ENCODE assay signal across 18 cellular contexts in the genomic region with DNA sequence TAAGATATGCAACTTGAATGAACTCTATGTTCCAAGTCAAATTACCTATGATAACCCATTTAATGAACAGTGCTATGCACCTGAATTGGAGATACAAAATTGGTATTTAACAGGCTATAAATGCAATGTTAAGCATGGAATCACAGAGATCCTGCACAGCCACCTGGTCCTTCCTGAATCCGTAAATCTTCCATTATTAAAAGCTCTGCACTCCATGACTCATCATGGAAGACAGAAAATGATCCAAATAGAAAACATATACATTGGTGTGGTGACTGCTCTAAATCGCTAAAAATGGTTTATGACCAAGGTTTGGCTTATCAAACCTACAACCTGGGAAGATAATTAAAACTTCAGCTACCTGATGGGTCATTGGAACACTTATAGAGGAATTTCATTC.
"Had no signal": no experiment of that assay in that cellular context is flagged by ENCODE, and none has a peak within 500 bp of the region (broad histone marks: within the 10 kb centered on the region; RNA-seq: fewer than 3 reads in every experiment).

No MANE protein-coding gene starts in this region.

- H3K27me3 ChIP-seq: gastroesophageal sphincter, heart left ventricle, left lung, neural progenitor cell, ovary, transverse colon, vagina had no signal

- H3K27ac Mint-ChIP-seq: activated CD4-positive, alpha-beta T cell treated with anti-CD3 and anti-CD28 coated beads, Interleukin-2, amount 10 ng/mL, durations not matched to agents 7 days and 5 days; activated naive CD4-positive, alpha-beta T cell treated with anti-CD3 and anti-CD28 coated beads, Interleukin-2, amount 50 U/mL, for 72 hours; neural progenitor cell; stimulated activated naive CD8-positive, alpha-beta T cell treated with anti-CD3 and anti-CD28 coated beads, Interleukin-15, Interleukin-2, amounts not matched to agents 100 ng/mL and 50 ng/mL, for 24 hours; T-helper 1 cell treated with Interleukin-12 subunit alpha and Interleukin-12 subunit beta and Interleukin-4 antibody, amounts not matched to agents 30 μg/mL and 1 μg/mL, for 36 hours had no signal

- H3K9me3 Mint-ChIP-seq: activated CD4-positive, alpha-beta T cell treated with anti-CD3 and anti-CD28 coated beads, Interleukin-2, amount 10 ng/mL, durations not matched to agents 7 days and 5 days; activated naive CD4-positive, alpha-beta T cell treated with anti-CD3 and anti-CD28 coated beads, Interleukin-2, amount 50 U/mL, for 72 hours; neural progenitor cell; stimulated activated naive CD8-positive, alpha-beta T cell treated with anti-CD3 and anti-CD28 coated beads, Interleukin-15, Interleukin-2, amounts not matched to agents 100 ng/mL and 50 ng/mL, for 24 hours; T-helper 1 cell treated with Interleukin-12 subunit alpha and Interleukin-12 subunit beta and Interleukin-4 antibody, amounts not matched to agents 30 μg/mL and 1 μg/mL, for 36 hours had no signal

- H3K27ac ChIP-seq: gastroesophageal sphincter, heart left ventricle, left lung, neural progenitor cell, ovary, skin epidermis, transverse colon, vagina had no signal

- H3K9me3 ChIP-seq: gastroesophageal sphincter, heart left ventricle, left lung, ovary, psoas muscle, transverse colon, vagina had no signal

- H3K4me1 Mint-ChIP-seq: neural progenitor cell had no signal

- H3K4me2 ChIP-seq: neural progenitor cell had no signal

- DNase-seq: activated CD4-positive, alpha-beta T cell treated with anti-CD3 and anti-CD28 coated beads, Interleukin-2, amount 10 ng/mL, durations not matched to agents 7 days and 5 days; activated CD8-positive, alpha-beta memory T cell treated with anti-CD3 and anti-CD28 coated beads, Interleukin-2, amount 50 U/mL, for 4 hours; activated effector memory CD4-positive, alpha-beta T cell treated with Interleukin-2 at 50 U/mL for 16 hours; activated T-cell treated with anti-CD3 and anti-CD28 coated beads, Interleukin-2, amount 50 U/mL, for 48 hours; amniotic stem cell; left lung; mammary epithelial cell; ovary; psoas muscle; transverse colon had no signal

- H3K27me3 Mint-ChIP-seq: activated CD4-positive, alpha-beta T cell treated with anti-CD3 and anti-CD28 coated beads, Interleukin-2, amount 10 ng/mL, durations not matched to agents 7 days and 5 days; stimulated activated naive CD8-positive, alpha-beta T cell treated with anti-CD3 and anti-CD28 coated beads, Interleukin-15, Interleukin-2, amounts not matched to agents 100 ng/mL and 50 ng/mL, for 24 hours had no signal

- H3K36me3 ChIP-seq: gastroesophageal sphincter, left lung, neural progenitor cell, ovary, transverse colon, vagina had no signal

- H3K4me3 Mint-ChIP-seq: activated CD4-positive, alpha-beta T cell treated with anti-CD3 and anti-CD28 coated beads, Interleukin-2, amount 10 ng/mL, durations not matched to agents 7 days and 5 days; neural progenitor cell; stimulated activated naive CD8-positive, alpha-beta T cell treated with anti-CD3 and anti-CD28 coated beads, Interleukin-15, Interleukin-2, amounts not matched to agents 100 ng/mL and 50 ng/mL, for 24 hours; T-helper 1 cell treated with Interleukin-12 subunit alpha and Interleukin-12 subunit beta and Interleukin-4 antibody, amounts not matched to agents 30 μg/mL and 1 μg/mL, for 36 hours had no signal

- H3K4me3 ChIP-seq: gastroesophageal sphincter, heart left ventricle, left lung, neural progenitor cell, ovary, psoas muscle, skin epidermis, transverse colon, vagina had no signal

- ATAC-seq: gastroesophageal sphincter, left lung, psoas muscle had no signal
